In the genomic region with DNA sequence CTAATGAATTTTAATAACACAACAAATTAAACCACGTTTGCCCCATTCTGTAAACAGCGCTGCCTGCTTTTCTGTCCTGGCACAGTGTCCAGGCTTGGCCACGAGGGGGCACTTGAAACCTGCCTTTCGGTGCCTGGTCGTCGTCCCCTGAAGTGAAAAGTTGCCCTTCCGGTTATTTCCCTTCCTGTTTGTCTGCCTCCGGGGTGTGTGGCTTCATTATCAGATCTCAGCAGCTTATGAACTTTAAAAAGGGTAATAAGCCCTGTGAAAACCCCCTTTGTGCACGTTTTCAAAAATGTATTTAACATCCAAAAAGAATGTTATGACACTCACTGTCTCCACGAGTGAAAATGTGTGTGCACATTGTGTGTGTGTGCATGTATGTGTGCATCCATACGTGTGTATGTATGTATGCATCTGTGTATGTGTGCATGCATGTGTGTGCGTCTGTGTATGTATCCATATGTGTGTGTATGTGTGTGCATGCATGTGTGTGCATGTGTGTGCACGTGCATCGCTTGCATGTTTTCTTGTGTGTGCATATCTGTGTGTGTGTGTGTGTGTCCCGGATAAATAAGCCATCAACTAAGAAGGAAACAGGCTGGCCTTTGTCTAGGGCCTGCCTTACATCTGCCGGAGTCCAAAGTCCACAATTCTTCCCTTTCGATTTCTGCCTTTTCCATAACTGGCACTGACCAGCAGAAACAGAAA, we compare ENCODE assay signal across 8 cellular contexts.
DNase-seq lines count a peak whose midpoint lies in the region; ATAC-seq and TF ChIP-seq lines count a peak whose summit lies in the region.

No MANE protein-coding gene starts in this region.

- H3K4me3 ChIP-seq in Panc1 (ENCODE audit: low read depth in 2 of 2, low read length in 2 of 2) (peak overlapping the region; percentile 7 to 31; a peak in 3 of 4 replicates), fibroblast of mammary gland (ENCODE audit: control insufficient read depth, low read depth, low read length) (peak overlapping the region; percentile 3)

- intact Hi-C loops in Panc1 (cut with micrococcal nuclease; ENCODE audit: unreplicated experiment): no loop called here

- in situ Hi-C loops in Panc1 (cut with HindIII; ENCODE audit: low pct_unique_long_range_greater_than_20kb, low sequenced_read_pairs): no loop called here

- no peaks in the 10 kb centered on the region for H3K36me3 ChIP-seq in Panc1 (ENCODE audit: control insufficient read depth, insufficient read depth, low read length)

- no peaks in the 10 kb centered on the region for H3K36me3 Mint-ChIP-seq in activated T-cell treated with anti-CD3 and anti-CD28 coated beads, Interleukin-2, amount 50 U/mL, for 72 hours (ENCODE audit: insufficient read depth in 2 of 2)
- H3K36me3 Mint-ChIP-seq in nephron progenitor cell (ENCODE audit: low read depth): no peaks in the 10 kb centered on the region

- CTCF ChIA-PET in Panc1 (lab: Charles Lee): no interaction called here

- H3K4me1 ChIP-seq in Panc1 (ENCODE audit: control insufficient read depth, insufficient read depth, low read length): no peaks in the 10 kb centered on the region

- POLR2A ChIA-PET in Panc1 (lab: Charles Lee): no interaction called here

- no peaks in the 10 kb centered on the region for H3K9me3 ChIP-seq in Panc1 (ENCODE audit: control insufficient read depth, insufficient read depth, low read depth, low read length)

- peaks cover 10% of the 10 kb centered on the region for H3K27me3 Mint-ChIP-seq in activated T-cell treated with anti-CD3 and anti-CD28 coated beads, Interleukin-2, amount 50 U/mL, for 72 hours (ENCODE audit: low read depth)
- H3K27me3 Mint-ChIP-seq in nephron progenitor cell (ENCODE audit: low read depth, poor library complexity): peaks cover 22% of the 10 kb centered on the region

- no TSS peak for BruUV-seq in Panc1 (replicated peaks; lab: Mats Ljungman, UMichigan)

- DNase-seq in DMS 273 treated with DMSO at 0.1 percent for 48 hours (lab: John Stamatoyannopoulos, UW) (peak; percentile 33), HUDEP-2 (lab: John Stamatoyannopoulos, UW; ENCODE audit: unreplicated experiment in 76 of 76) (peak in 67 of 76 experiments; percentile 5 to 83 (median 60)), Panc1 (ENCODE audit: low read depth, low spot score) (peak; percentile 46), fibroblast of mammary gland (ENCODE audit: low read depth) (peak; percentile 73), nephron progenitor cell (peak; percentile 84)
- DNase-seq in activated T-cell treated with anti-CD3 and anti-CD28 coated beads, Interleukin-2, amount 50 U/mL, for 72 hours: peak; percentile 76 to 84
- peak; percentile 32 to 78 (median 58) for DNase-seq in stimulated activated naive CD4-positive, alpha-beta T cell (lab: John Stamatoyannopoulos, UW)

- no peaks in the 10 kb centered on the region for H3K9me3 Mint-ChIP-seq in activated T-cell treated with anti-CD3 and anti-CD28 coated beads, Interleukin-2, amount 50 U/mL, for 72 hours
- peaks cover 6% of the 10 kb centered on the region for H3K9me3 Mint-ChIP-seq in nephron progenitor cell

- H3K4me1 Mint-ChIP-seq in activated T-cell treated with anti-CD3 and anti-CD28 coated beads, Interleukin-2, amount 50 U/mL, for 72 hours (ENCODE audit: low read depth): peaks cover 8% of the 10 kb centered on the region
- H3K4me1 Mint-ChIP-seq in nephron progenitor cell: peaks cover 20% of the 10 kb centered on the region

- H3K27ac ChIP-seq in Panc1 (ENCODE audit: low read length): no peak overlapping the region

- peak overlapping the region; percentile 45 for H3K27ac Mint-ChIP-seq in activated T-cell treated with anti-CD3 and anti-CD28 coated beads, Interleukin-2, amount 50 U/mL, for 72 hours
- no peak overlapping the region for H3K27ac Mint-ChIP-seq in nephron progenitor cell

- H3K27me3 ChIP-seq in Panc1 (ENCODE audit: control insufficient read depth, insufficient read depth, low read length): peaks cover 9% of the 10 kb centered on the region

- TF ChIP-seq CTCF in Panc1 (IDR thresholded peaks at IDR 0.05) (peak; percentile 98), fibroblast of mammary gland (conservative IDR thresholded peaks at IDR 0.05; ENCODE audit: control insufficient read depth, insufficient read depth, low read depth, low read length) (peak; percentile 94), nephron progenitor cell (IDR thresholded peaks at IDR 0.05) (peak; percentile 87)

- H3K4me3 Mint-ChIP-seq in activated T-cell treated with anti-CD3 and anti-CD28 coated beads, Interleukin-2, amount 50 U/mL, for 72 hours: peak overlapping the region; percentile 53 to 69
- no peak overlapping the region for H3K4me3 Mint-ChIP-seq in nephron progenitor cell

- peak; percentile 94 for ATAC-seq in GM21515 (IDR thresholded peaks at IDR 0.05; ENCODE audit: unreplicated experiment)
- ATAC-seq in Panc1: peak; percentile 95
- ATAC-seq in activated T-cell treated with anti-CD3 and anti-CD28 coated beads, Interleukin-2, amount 50 U/mL, for 72 hours (replicated peaks in 1 of 2): peak; percentile 84 to 89

Comparison
In these comparisons a context has a peak if more than half of its experiments do, and no peak if none do; other contexts are left out.
1. DNase-seq: peak in every context shown above with its lines; median percentile 84 in nephron progenitor cell; 80 in activated T-cell treated with anti-CD3 and anti-CD28 coated beads, Interleukin-2, amount 50 U/mL, for 72 hours; 73 in fibroblast of mammary gland; 60 in HUDEP-2; 58 in stimulated activated naive CD4-positive, alpha-beta T cell; 46 in Panc1; 33 in DMS 273 treated with DMSO at 0.1 percent for 48 hours.